8 cellular contexts compared by ENCODE assay signal in the genomic region with DNA sequence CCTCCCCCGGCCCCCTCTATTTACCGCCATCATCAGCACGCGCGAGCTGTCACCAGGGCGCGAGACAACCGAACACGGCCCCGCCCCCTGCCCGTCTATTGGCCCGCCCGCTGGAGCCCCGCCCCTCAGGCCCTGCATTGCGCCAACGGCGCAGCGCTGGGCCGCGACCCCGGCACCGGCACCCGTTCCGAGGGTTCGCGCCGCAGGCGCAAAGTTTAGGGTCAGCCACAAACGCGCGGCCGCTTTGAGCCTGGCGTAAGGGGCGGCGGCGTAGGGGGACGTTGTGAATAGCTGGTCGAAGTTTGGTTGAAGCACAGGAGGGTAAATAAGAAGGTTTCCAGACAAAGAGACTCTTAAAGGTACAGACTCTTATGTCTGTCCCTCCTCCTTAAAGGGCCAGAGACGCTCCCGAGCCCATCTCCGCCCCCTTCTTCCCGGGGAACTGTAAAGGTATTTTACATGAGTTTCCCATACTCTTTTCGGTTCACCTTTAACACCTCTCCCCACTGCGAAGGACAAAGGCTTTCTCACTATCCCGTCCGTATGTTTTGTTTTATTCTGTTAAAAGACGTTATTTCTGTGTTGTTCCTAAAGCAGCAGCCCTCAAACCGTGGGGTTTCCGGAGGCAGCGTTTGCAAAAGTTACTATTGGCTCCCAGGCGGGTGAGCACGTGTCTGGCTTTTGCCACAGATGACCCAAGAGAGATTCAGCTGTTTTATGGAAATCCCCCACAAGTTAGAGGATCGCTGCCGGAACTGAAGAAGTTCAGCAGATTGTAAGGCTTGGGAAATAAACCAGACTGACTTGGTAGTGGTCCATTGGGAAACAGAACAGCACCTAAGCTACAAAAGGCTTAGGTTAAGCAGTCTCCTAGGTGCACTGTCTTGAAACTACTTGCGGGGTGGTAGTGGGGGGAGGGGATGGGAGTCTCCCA. TPM values are rescaled to one million over a fixed set of nuclear protein-coding genes. Genes with fewer than 3 reads are reported as not detected.
A peak's percentile ranks its signal among the peaks of the same experiment; 100 is the strongest.
DNase-seq lines count a peak whose midpoint lies in the region; FAIRE-seq and TF ChIP-seq lines count a peak whose summit lies in the region.

A gene (minus strand): TSS at position 76 of the 934 bp plus-strand sequence. CDS start 88,392 bp downstream, outside the sequence.

- H4K8ac ChIP-seq in neuronal stem cell (ENCODE audit: low read depth, low read length), result no peak within 1 kb of the TSS

- H3K4me2 ChIP-seq in neuronal stem cell (ENCODE audit: insufficient read depth, low read length, poor library complexity, severe bottlenecking), result peak within 1 kb of the TSS; percentile 79

- no peak within 1 kb of the TSS for H2AK5ac ChIP-seq in neuronal stem cell (ENCODE audit: low read depth, low read length)

- H3K23ac ChIP-seq in neuronal stem cell (ENCODE audit: low read depth, low read length, poor library complexity), result no peak within 1 kb of the TSS

- H3K9ac ChIP-seq in neuronal stem cell (ENCODE audit: low read depth, low read length, poor library complexity) (peak within 1 kb of the TSS; percentile 74), subcutaneous abdominal adipose tissue (ENCODE audit: low read length in 5 of 5) (peak within 1 kb of the TSS; percentile 73 to 94 (median 89))

- H3K4me3 ChIP-seq in HAP-1 (peak within 1 kb of the TSS; percentile 56), MG63 (peak within 1 kb of the TSS; percentile 70), neuronal stem cell (ENCODE audit: low read length in 2 of 2) (peak within 1 kb of the TSS; percentile 55 to 91), subcutaneous abdominal adipose tissue (ENCODE audit: low read depth in 1 of 5, low read length in 5 of 5) (peak within 1 kb of the TSS; percentile 78 to 89 (median 83))

- in situ Hi-C loops in HAP-1 (cut with MboI; ENCODE audit: low sequenced_read_pairs), result no loop called here

- no peak within 1 kb of the TSS for H3K4ac ChIP-seq in neuronal stem cell (ENCODE audit: low read length)

- peak within 1 kb of the TSS; percentile 67 for H2BK5ac ChIP-seq in neuronal stem cell (ENCODE audit: low read length)

- H3K27ac ChIP-seq in neuronal stem cell (replicated peaks; ENCODE audit: low read length) (peak within 1 kb of the TSS; percentile 98), subcutaneous abdominal adipose tissue (ENCODE audit: low read depth, low read length) (peak within 1 kb of the TSS; percentile 92)

- H2AFZ ChIP-seq in neuronal stem cell (ENCODE audit: low read length), result peak within 1 kb of the TSS; percentile 83

- no peak within 1 kb of the TSS for H2BK15ac ChIP-seq in neuronal stem cell (ENCODE audit: low read length)

- no CpG with 5 or more reads among the region's 55 CpGs for WGBS in neuronal stem cell (ENCODE audit: extremely low coverage in 2 of 2, insufficient read length in 2 of 2, insufficient replicate concordance in 1 of 2), 2 donors

- FAIRE-seq in G401.6 (lab: Jason Lieb, UNC), result peak; percentile 83

- no peak within 1 kb of the TSS for H2BK120ac ChIP-seq in neuronal stem cell (ENCODE audit: low read depth, low read length)

- H4K91ac ChIP-seq in neuronal stem cell (ENCODE audit: low read depth, low read length, poor library complexity), result no peak within 1 kb of the TSS

- DNase-seq in HAP-1 (ENCODE audit: low spot score in 2 of 2) (peak; percentile 89 to 96), MG63 (peak; percentile 85), foreskin melanocyte (peak; percentile 82), neuronal stem cell (ENCODE audit: low spot score) (peak; percentile 95)
- peak; percentile 96 for DNase-seq in activated effector memory CD4-positive, alpha-beta T cell treated with anti-CD3 and anti-CD28 coated beads, Interleukin-2, amount 50 U/mL, for 16 hours

- no peak within 1 kb of the TSS for H3K14ac ChIP-seq in neuronal stem cell (ENCODE audit: low read length)

- peak; percentile 43 for TF ChIP-seq POLR2A in Raji (IDR thresholded peaks at IDR 0.05; ENCODE audit: insufficient read depth, low read depth, low read length)

- H3K9me3 ChIP-seq in HAP-1 (no peaks in the 10 kb centered on the region), MG63 (no peaks in the 10 kb centered on the region), neuronal stem cell (replicated peaks in 1 of 2; ENCODE audit: control insufficient read depth in 2 of 2, insufficient read depth in 1 of 2, low read depth in 1 of 2, low read length in 2 of 2) (no peaks in the 10 kb centered on the region), subcutaneous abdominal adipose tissue (ENCODE audit: control insufficient read depth in 5 of 5, low read length in 5 of 5) (no peaks in the 10 kb centered on the region)

- peak within 1 kb of the TSS; percentile 76 for H3K18ac ChIP-seq in neuronal stem cell (ENCODE audit: low read length)

- no peak within 1 kb of the TSS for H2BK12ac ChIP-seq in neuronal stem cell (ENCODE audit: low read length)

- peaks cover 24% of the 10 kb centered on the region for H3K4me1 ChIP-seq in HAP-1
- H3K4me1 ChIP-seq in neuronal stem cell (ENCODE audit: control insufficient read depth in 2 of 2, insufficient read depth in 1 of 2, low read depth in 1 of 2, low read length in 2 of 2), result peaks cover 0 to 11% of the 10 kb centered on the region in 2 donors
- H3K4me1 ChIP-seq in subcutaneous abdominal adipose tissue (ENCODE audit: control insufficient read depth in 5 of 5, insufficient read depth in 5 of 5, low read length in 5 of 5), result peaks cover 5 to 26% (median 25%) of the 10 kb centered on the region in 5 donors

- H3K36me3 ChIP-seq in HAP-1 (replicated peaks) (no peaks in the 10 kb centered on the region), MG63 (no peaks in the 10 kb centered on the region), neuronal stem cell (replicated peaks in 1 of 2; ENCODE audit: control insufficient read depth in 2 of 2, insufficient read depth in 2 of 2, low read length in 2 of 2) (peaks cover 2 to 16% of the 10 kb centered on the region in 2 donors), subcutaneous abdominal adipose tissue (ENCODE audit: control insufficient read depth in 5 of 5, insufficient read depth in 5 of 5, low read length in 5 of 5) (peaks cover 0 to 6% (median 0%) of the 10 kb centered on the region in 5 donors)

- H3K27me3 ChIP-seq in HAP-1 (ENCODE audit: low read depth) (no peaks in the 10 kb centered on the region), MG63 (no peaks in the 10 kb centered on the region), neuronal stem cell (ENCODE audit: control insufficient read depth in 3 of 3, insufficient read depth in 3 of 3, low read depth in 1 of 3, low read length in 3 of 3) (no peaks in the 10 kb centered on the region), subcutaneous abdominal adipose tissue (ENCODE audit: control insufficient read depth in 5 of 5, insufficient read depth in 4 of 5, low read length in 5 of 5) (no peaks in the 10 kb centered on the region)

- no peaks in the 10 kb centered on the region for H3K79me1 ChIP-seq in neuronal stem cell (ENCODE audit: low read depth, low read length)

RNA-seq across cellular contexts. Expression of the gene that starts here (rescaled TPM):
- 1.1 and 1.3 TPM in 2 replicates for total RNA-seq in MG63 (2014; rRNA removed; shearing (Covaris generic); ENCODE audit: low replicate concordance)
- polyA plus RNA-seq in neuronal stem cell (2013, experiment 1 of 2), result 26.2 TPM
- polyA plus RNA-seq in neuronal stem cell (2013, experiment 2 of 2), result 26.0 TPM

Comparison
In these comparisons a context has a peak if more than half of its experiments do, and no peak if none do; other contexts are left out.
1. Peak in every context shown above with its lines: DNase-seq, H3K4me3 ChIP-seq and H3K27ac ChIP-seq.